Comparison of ENCODE assay signal across 13 cellular contexts in genomic region chr3:105853801-105854432, GRCh38. TPM values are rescaled to one million over a fixed set of nuclear protein-coding genes. Genes with fewer than 3 reads are reported as not detected.
DNase-seq lines count a peak whose midpoint lies in the region; ATAC-seq and TF ChIP-seq lines count a peak whose summit lies in the region.
"Had no signal": no experiment of that assay in that cellular context is flagged by ENCODE, and none has a peak within 500 bp of the region (broad histone marks: within the 10 kb centered on the region; RNA-seq: fewer than 3 reads in every experiment).

No MANE protein-coding gene starts in this region.

- CTCF ChIA-PET in activated CD4-positive, alpha-beta T cell treated with anti-CD3 and anti-CD28 coated beads, Interleukin-2, amount 10 ng/mL, durations not matched to agents 7 days and 5 days (lab: Charles Lee): no interaction called here

- H3K4me3 ChIP-seq in Karpas-422 (ENCODE audit: low read length) (0 out of 2 replicates have a peak overlapping the region, but pooled peaks have one; percentile 9), left lung (no peak overlapping the region)
- H3K4me3 ChIP-seq: A549, SK-N-MC, upper lobe of left lung had no signal

- no peaks in the 10 kb centered on the region for H3K9me2 ChIP-seq in Karpas-422 (replicated peaks; ENCODE audit: insufficient read depth, low read length)

- H3K9me3 ChIP-seq in Karpas-422 (ENCODE audit: low read length): no peaks in the 10 kb centered on the region; the same call in 1 of the 2 replicates
- no peaks in the 10 kb centered on the region for H3K9me3 ChIP-seq in left lung
- H3K9me3 ChIP-seq: A549, upper lobe of left lung had no signal

- H3K4me1 ChIP-seq in Karpas-422 (ENCODE audit: low read length): peaks cover 58% of the 10 kb centered on the region
- H3K4me1 ChIP-seq in left lung: peaks cover 0 to 6% of the 10 kb centered on the region in 2 donors
- H3K4me1 ChIP-seq: A549 had no signal

- peak overlapping the region; percentile 80 for H3K27ac ChIP-seq in Karpas-422 (ENCODE audit: low read length)
- no peak overlapping the region for H3K27ac ChIP-seq in left lung
- H3K27ac ChIP-seq: A549, SK-N-MC, upper lobe of left lung had no signal

- peak overlapping the region; percentile 10; the same call in 1 of the 2 replicates for H3K9ac ChIP-seq in Karpas-422 (ENCODE audit: low read length)

- no peak overlapping the region for H3K4me3 Mint-ChIP-seq in activated T-cell treated with anti-CD3 and anti-CD28 coated beads, Interleukin-2, amount 50 U/mL, for 4 hours
- no peak overlapping the region for H3K4me3 Mint-ChIP-seq in activated CD4-positive, alpha-beta T cell treated with anti-CD3 and anti-CD28 coated beads, Interleukin-2, amount 10 ng/mL, durations not matched to agents 7 days and 5 days

- DNase-seq in activated T-cell treated with anti-CD3 and anti-CD28 coated beads, Interleukin-2, amount 50 U/mL, for 4 hours: no peak
- DNase-seq in activated T-cell treated with anti-CD3 and anti-CD28 coated beads for 4 hours (no peak), Karpas-422 (peak; percentile 87), A172 (ENCODE audit: low spot score) (no peak), left lung (no peak)
- peak; percentile 39 for DNase-seq in stimulated activated naive CD8-positive, alpha-beta T cell treated with anti-CD3 and anti-CD28 coated beads, Interleukin-15, Interleukin-2, amounts not matched to agents 100 U/mL and 50 U/mL, for 24 hours
- no peak for DNase-seq in activated CD4-positive, alpha-beta T cell treated with anti-CD3 and anti-CD28 coated beads, Interleukin-2, amount 10 ng/mL, durations not matched to agents 7 days and 5 days
- DNase-seq: activated naive CD4-positive, alpha-beta T cell; NCI-H1048; upper lobe of left lung had no signal

- peaks cover 95% of the 10 kb centered on the region for H3K79me2 ChIP-seq in Karpas-422 (ENCODE audit: low read length)

- peaks cover 86% of the 10 kb centered on the region for H3K36me3 ChIP-seq in Karpas-422 (ENCODE audit: insufficient read depth, low read length)
- peaks cover 0 to 19% of the 10 kb centered on the region in 2 donors for H3K36me3 ChIP-seq in left lung

- H3K36me3 Mint-ChIP-seq in activated T-cell treated with anti-CD3 and anti-CD28 coated beads, Interleukin-2, amount 50 U/mL, for 4 hours (ENCODE audit: insufficient read depth): peaks cover 52% of the 10 kb centered on the region
- peaks cover 76% of the 10 kb centered on the region for H3K36me3 Mint-ChIP-seq in activated CD4-positive, alpha-beta T cell treated with anti-CD3 and anti-CD28 coated beads, Interleukin-2, amount 10 ng/mL, durations not matched to agents 7 days and 5 days (ENCODE audit: low read depth)

- H3K27ac Mint-ChIP-seq in activated CD4-positive, alpha-beta T cell treated with anti-CD3 and anti-CD28 coated beads, Interleukin-2, amount 10 ng/mL, durations not matched to agents 7 days and 5 days: no peak overlapping the region

- ATAC-seq in activated T-cell treated with anti-CD3 and anti-CD28 coated beads, Interleukin-2, amount 50 U/mL, for 4 hours: peak; percentile 34 to 49
- ATAC-seq in HG02759 (IDR thresholded peaks at IDR 0.05; ENCODE audit: unreplicated experiment) (peak; percentile 100), left lung (no peak)
- peak; percentile 62 for ATAC-seq in stimulated activated naive CD8-positive, alpha-beta T cell treated with anti-CD3 and anti-CD28 coated beads, Interleukin-15, Interleukin-2, amounts not matched to agents 100 U/mL and 50 U/mL, for 24 hours
- ATAC-seq: A549 had no signal

- H3K27me3 ChIP-seq in Karpas-422 (ENCODE audit: low read length): no peaks in the 10 kb centered on the region
- H3K27me3 ChIP-seq in left lung: no peaks in the 10 kb centered on the region
- H3K27me3 ChIP-seq: upper lobe of left lung had no signal

- peaks cover 56% of the 10 kb centered on the region for H3K4me1 Mint-ChIP-seq in activated T-cell treated with anti-CD3 and anti-CD28 coated beads, Interleukin-2, amount 50 U/mL, for 4 hours (ENCODE audit: low read depth)
- H3K4me1 Mint-ChIP-seq in activated CD4-positive, alpha-beta T cell treated with anti-CD3 and anti-CD28 coated beads, Interleukin-2, amount 10 ng/mL, durations not matched to agents 7 days and 5 days: peaks cover 48% of the 10 kb centered on the region

- no peak overlapping the region for H2AFZ ChIP-seq in Karpas-422 (ENCODE audit: low read length)

- no peaks in the 10 kb centered on the region for H3K27me3 Mint-ChIP-seq in activated T-cell treated with anti-CD3 and anti-CD28 coated beads, Interleukin-2, amount 50 U/mL, for 4 hours (ENCODE audit: low read depth)
- H3K27me3 Mint-ChIP-seq in activated CD4-positive, alpha-beta T cell treated with anti-CD3 and anti-CD28 coated beads, Interleukin-2, amount 10 ng/mL, durations not matched to agents 7 days and 5 days: no peaks in the 10 kb centered on the region

- no peaks in the 10 kb centered on the region for H3K9me3 Mint-ChIP-seq in activated T-cell treated with anti-CD3 and anti-CD28 coated beads, Interleukin-2, amount 50 U/mL, for 4 hours
- no peaks in the 10 kb centered on the region for H3K9me3 Mint-ChIP-seq in activated CD4-positive, alpha-beta T cell treated with anti-CD3 and anti-CD28 coated beads, Interleukin-2, amount 10 ng/mL, durations not matched to agents 7 days and 5 days

- POLR2A ChIA-PET in activated CD4-positive, alpha-beta T cell treated with anti-CD3 and anti-CD28 coated beads, Interleukin-2, amount 10 ng/mL, durations not matched to agents 7 days and 5 days (lab: Charles Lee): no interaction called here

- no peaks in the 10 kb centered on the region for H4K20me1 ChIP-seq in Karpas-422 (ENCODE audit: insufficient read depth, low read depth, low read length)

- no peak for TF ChIP-seq CTCF in left lung (IDR thresholded peaks at IDR 0.05)

- peak overlapping the region; percentile 59 for H3K4me2 ChIP-seq in Karpas-422 (ENCODE audit: low read depth, low read length, poor library complexity, severe bottlenecking)
- H3K4me2 ChIP-seq: A549 had no signal

- intact Hi-C loops in left lung (cut with DNase I): no loop called here

RNA-seq across cellular contexts. Expression of gene CBLB, which starts 14.9 kb away (rescaled TPM):
- 10 to 100 TPM; 61.0 to 78.6 (median 70.4) TPM for total RNA-seq in activated T-cell treated with anti-CD3 and anti-CD28 coated beads, Interleukin-2, amount 50 U/mL, for 4 hours
- 94.9 and 98.8 TPM in 2 replicates for total RNA-seq in Karpas-422 (2014; rRNA removed; shearing (Covaris generic); ENCODE audit: low replicate concordance)
- total RNA-seq in A172 (2014; rRNA removed; shearing (Covaris generic)): 21.1 and 36.6 TPM in 2 replicates
- 10 to 100 TPM; 30.7 to 34.7 TPM for total RNA-seq in left lung
- 100 to 1,000 TPM; 115 to 148 TPM for total RNA-seq in activated CD4-positive, alpha-beta T cell treated with anti-CD3 and anti-CD28 coated beads, Interleukin-2, amount 10 ng/mL, durations not matched to agents 7 days and 5 days

Comparison
In these comparisons a context has a peak if more than half of its experiments do, and no peak if none do; other contexts are left out.
1. DNase-seq: peak in Karpas-422 (single experiment) and stimulated activated naive CD8-positive, alpha-beta T cell treated with anti-CD3 and anti-CD28 coated beads, Interleukin-15, Interleukin-2, amounts not matched to agents 100 U/mL and 50 U/mL, for 24 hours (single experiment); none in activated T-cell treated with anti-CD3 and anti-CD28 coated beads, Interleukin-2, amount 50 U/mL, for 4 hours (single experiment), activated T-cell treated with anti-CD3 and anti-CD28 coated beads for 4 hours (single experiment), A172 (single experiment), left lung (0 of 2) and activated CD4-positive, alpha-beta T cell treated with anti-CD3 and anti-CD28 coated beads, Interleukin-2, amount 10 ng/mL, durations not matched to agents 7 days and 5 days (single experiment).